17 cellular contexts compared by ENCODE assay signal in genomic region chr17:66465701-66466100, GRCh38.
DNase-seq lines count a peak whose midpoint lies in the region; ATAC-seq and TF ChIP-seq lines count a peak whose summit lies in the region.
"Had no signal": no experiment of that assay in that cellular context is flagged by ENCODE, and none has a peak within 500 bp of the region (broad histone marks: within the 10 kb centered on the region; RNA-seq: fewer than 3 reads in every experiment).

No MANE protein-coding gene starts in this region.

- ATAC-seq in HG03432 (IDR thresholded peaks at IDR 0.05; ENCODE audit: unreplicated experiment), result no peak
- ATAC-seq: lower lobe of right lung; naive thymus-derived CD8-positive, alpha-beta T cell; psoas muscle had no signal

- H3K9me3 Mint-ChIP-seq in T-helper 2 cell treated with Interferon-gamma antibody and Interleukin-4, amounts not matched to agents 5 μg/mL and 100 μg/mL, for 36 hours, result no peaks in the 10 kb centered on the region
- no peaks in the 10 kb centered on the region for H3K9me3 Mint-ChIP-seq in nephron progenitor cell
- H3K9me3 Mint-ChIP-seq: activated naive CD8-positive, alpha-beta T cell treated with anti-CD3 and anti-CD28 coated beads, Interleukin-2, amount 10 ng/mL, durations not matched to agents 7 days and 5 days; naive thymus-derived CD8-positive, alpha-beta T cell had no signal

- peak overlapping the region; percentile 57 for H3K27ac ChIP-seq in KOPT-K1 (ENCODE audit: low read depth, low read length, poor library complexity, severe bottlenecking)
- H3K27ac ChIP-seq: lower lobe of right lung, psoas muscle had no signal

- no peaks in the 10 kb centered on the region for H3K27me3 Mint-ChIP-seq in T-helper 2 cell treated with Interferon-gamma antibody and Interleukin-4, amounts not matched to agents 5 μg/mL and 100 μg/mL, for 36 hours (ENCODE audit: low read depth)
- peaks cover 7% of the 10 kb centered on the region for H3K27me3 Mint-ChIP-seq in nephron progenitor cell (ENCODE audit: low read depth, poor library complexity)
- H3K27me3 Mint-ChIP-seq: activated naive CD8-positive, alpha-beta T cell treated with anti-CD3 and anti-CD28 coated beads, Interleukin-2, amount 10 ng/mL, durations not matched to agents 7 days and 5 days; naive thymus-derived CD8-positive, alpha-beta T cell had no signal

- H3K9me3 ChIP-seq in KOPT-K1 (ENCODE audit: insufficient read depth, low read length, poor library complexity, severe bottlenecking), result no peaks in the 10 kb centered on the region
- H3K9me3 ChIP-seq: lower lobe of right lung, psoas muscle had no signal

- peaks cover 7% of the 10 kb centered on the region for H3K36me3 Mint-ChIP-seq in T-helper 2 cell treated with Interferon-gamma antibody and Interleukin-4, amounts not matched to agents 5 μg/mL and 100 μg/mL, for 36 hours (ENCODE audit: low read depth)
- H3K36me3 Mint-ChIP-seq in nephron progenitor cell (ENCODE audit: low read depth), result no peaks in the 10 kb centered on the region

- peak overlapping the region; percentile 58 for H3K27ac Mint-ChIP-seq in T-helper 2 cell treated with Interferon-gamma antibody and Interleukin-4, amounts not matched to agents 5 μg/mL and 100 μg/mL, for 36 hours
- H3K27ac Mint-ChIP-seq in nephron progenitor cell, result peak overlapping the region; percentile 80
- H3K27ac Mint-ChIP-seq: activated naive CD8-positive, alpha-beta T cell treated with anti-CD3 and anti-CD28 coated beads, Interleukin-2, amount 10 ng/mL, durations not matched to agents 7 days and 5 days had no signal

- peaks cover 37% of the 10 kb centered on the region for H3K4me1 Mint-ChIP-seq in T-helper 2 cell treated with Interferon-gamma antibody and Interleukin-4, amounts not matched to agents 5 μg/mL and 100 μg/mL, for 36 hours (ENCODE audit: low read depth)
- H3K4me1 Mint-ChIP-seq in nephron progenitor cell, result peaks cover 42% of the 10 kb centered on the region

- TF ChIP-seq CTCF in nephron progenitor cell (IDR thresholded peaks at IDR 0.05), result no peak

- DNase-seq in T-helper 2 cell treated with Interferon-gamma antibody and Interleukin-4, amounts not matched to agents 5 μg/mL and 100 μg/mL, for 36 hours (ENCODE audit: low spot score), result no peak
- DNase-seq in T-helper 2 cell (no peak), amniotic epithelial cell (ENCODE audit: low read depth) (peak; percentile 58), nephron progenitor cell (no peak), NCI-H1694 (lab: John Stamatoyannopoulos, UW) (no peak)
- DNase-seq in stimulated activated CD4-positive, alpha-beta T cell treated with anti-CD3 and anti-CD28 coated beads, Interleukin-15, amount 100 ng/mL, for 24 hours, result no peak
- DNase-seq: activated naive CD8-positive, alpha-beta T cell treated with anti-CD3 and anti-CD28 coated beads, Interleukin-2, amount 10 ng/mL, durations not matched to agents 7 days and 5 days; DMS79; KBM-7; lower lobe of right lung; naive thymus-derived CD8-positive, alpha-beta T cell; NCI-H1048; NCI-H82; psoas muscle; stimulated activated CD4-positive, alpha-beta T cell treated with anti-CD3 and anti-CD28 coated beads, Interleukin-12 subunit alpha, Interleukin-12 subunit beta, amount 100 ng/mL, for 4 hours had no signal

- H3K36me3 ChIP-seq in KOPT-K1 (ENCODE audit: insufficient read depth, low read length), result no peaks in the 10 kb centered on the region
- H3K36me3 ChIP-seq: lower lobe of right lung had no signal

- H3K4me3 Mint-ChIP-seq in T-helper 2 cell treated with Interferon-gamma antibody and Interleukin-4, amounts not matched to agents 5 μg/mL and 100 μg/mL, for 36 hours, result no peak overlapping the region
- no peak overlapping the region for H3K4me3 Mint-ChIP-seq in nephron progenitor cell
- H3K4me3 Mint-ChIP-seq: activated naive CD8-positive, alpha-beta T cell treated with anti-CD3 and anti-CD28 coated beads, Interleukin-2, amount 10 ng/mL, durations not matched to agents 7 days and 5 days had no signal
